ENCODE assay signal across 1 cellular context in the genomic region with DNA sequence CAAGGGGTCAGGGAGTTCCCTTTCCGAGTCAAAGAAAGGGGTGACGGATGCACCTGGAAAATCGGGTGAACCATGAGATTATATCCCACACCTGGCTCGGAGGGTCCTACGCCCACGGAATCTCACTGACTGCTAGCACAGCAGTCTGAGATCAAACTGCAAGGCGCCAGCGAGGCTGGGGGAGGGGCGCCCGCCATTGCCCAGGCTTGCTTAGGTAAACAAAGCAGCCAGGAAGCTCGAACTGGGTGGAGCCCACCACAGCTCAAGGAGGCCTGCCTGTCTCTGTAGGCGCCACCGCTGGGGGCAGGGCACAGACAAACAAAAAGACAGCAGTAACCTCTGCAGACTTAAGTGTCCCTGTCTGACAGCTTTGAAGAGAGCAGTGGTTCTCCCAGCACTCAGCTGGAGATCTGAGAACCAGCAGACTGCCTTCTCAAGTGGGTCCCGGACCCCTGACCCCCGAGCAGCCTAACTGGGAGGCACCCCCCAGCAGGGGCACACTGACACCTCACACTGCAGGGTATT. TPM values are rescaled to one million over a fixed set of nuclear protein-coding genes. Genes with fewer than 3 reads are reported as not detected.
"Had no signal": no experiment of that assay in that cellular context is flagged by ENCODE, and none has a peak within 500 bp of the region (broad histone marks: within the 10 kb centered on the region; RNA-seq: fewer than 3 reads in every experiment).

No MANE protein-coding gene starts in this region.

RNA-seq across cellular contexts. Expression of gene KLF15, which starts 25.3 kb away (rescaled TPM):
- total RNA-seq: activated CD4-positive, alpha-beta memory T cell treated with anti-CD3 and anti-CD28 coated beads, Interleukin-2, amount 10 ng/mL, durations not matched to agents 7 days and 5 days had no signal
